ENCODE assay signal across 7 cellular contexts in the genomic region with DNA sequence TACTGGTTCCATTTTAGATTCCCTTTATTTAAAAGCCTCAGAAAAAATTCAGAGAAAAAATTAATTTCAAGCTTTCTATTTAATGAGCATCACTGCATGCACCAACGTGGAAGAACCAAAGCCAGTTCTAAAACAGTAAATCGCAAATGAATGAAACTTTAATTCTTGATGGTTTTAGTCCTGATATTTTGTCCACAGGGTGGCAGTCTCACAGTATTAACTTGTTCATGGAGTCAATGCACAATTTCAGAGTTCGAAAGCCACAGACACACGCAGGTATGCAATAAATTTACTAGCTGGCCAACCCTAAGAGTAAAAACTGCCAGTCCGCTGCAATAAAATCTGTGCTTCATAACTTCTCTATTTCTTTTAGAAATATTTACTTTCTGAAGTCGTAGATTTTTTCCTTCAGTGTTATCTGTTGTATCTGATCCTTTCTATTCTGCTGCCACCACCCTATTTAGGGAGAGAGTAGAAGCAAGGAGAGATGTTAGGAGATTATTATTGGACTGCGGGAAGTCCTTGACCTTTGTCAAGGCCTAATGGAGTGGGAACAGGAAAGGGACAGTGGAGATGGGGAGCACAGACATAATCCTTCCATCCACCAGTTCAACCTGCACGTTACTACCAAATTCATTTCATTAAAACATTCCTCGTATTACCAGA. TPM values are rescaled to one million over a fixed set of nuclear protein-coding genes. Genes with fewer than 3 reads are reported as not detected.
DNase-seq lines count a peak whose midpoint lies in the region; ATAC-seq and TF ChIP-seq lines count a peak whose summit lies in the region.

No MANE protein-coding gene starts in this region.

- H3K4me3 ChIP-seq in DOHH2 (ENCODE audit: low read length) (peak overlapping the region; percentile 62), Peyer's patch (no peak overlapping the region)

- H2AFZ ChIP-seq in H9 (ENCODE audit: low read length) = no peak overlapping the region

- H2BK20ac ChIP-seq in H9 (ENCODE audit: low read depth, low read length, poor library complexity, severe bottlenecking) = no peak overlapping the region

- in situ Hi-C loops in T47D (cut with HindIII; ENCODE audit: low pct_unique_long_range_greater_than_20kb, low sequenced_read_pairs) = no loop called here

- no peak overlapping the region for H2AK5ac ChIP-seq in H9 (ENCODE audit: insufficient read length, low read length)

- H3K36me3 ChIP-seq in DOHH2 (ENCODE audit: control insufficient read depth, low read length) = no peaks in the 10 kb centered on the region; the same call in 1 of the 2 replicates
- peaks cover 0 to 7% (median 0%) of the 10 kb centered on the region in 3 donors for H3K36me3 ChIP-seq in Peyer's patch

- H4K20me1 ChIP-seq in DOHH2 (ENCODE audit: control insufficient read depth, insufficient read depth, low read depth, low read length) = no peaks in the 10 kb centered on the region
- H4K20me1 ChIP-seq in H9 (ENCODE audit: control insufficient read depth, insufficient read depth, insufficient read length) = no peaks in the 10 kb centered on the region

- peaks cover 4 to 9% (median 4%) of the 10 kb centered on the region in 3 experiments; a peak in 6 of 7 replicates for H3K36me3 Mint-ChIP-seq in H9 (ENCODE audit: insufficient read depth in 1 of 3, low read depth in 3 of 3)

- H3K23me2 ChIP-seq in H9 (ENCODE audit: insufficient read length, low read depth, low read length, poor library complexity, severe bottlenecking) = no peaks in the 10 kb centered on the region

- H4K91ac ChIP-seq in H9 (ENCODE audit: insufficient read length, low read depth, low read length) = no peak overlapping the region

- H2BK12ac ChIP-seq in H9 (ENCODE audit: insufficient read length, low read depth, low read length) = no peak overlapping the region

- H3K9me2 ChIP-seq in DOHH2 (replicated peaks; ENCODE audit: control insufficient read depth, low read length) = no peaks in the 10 kb centered on the region

- peaks cover 4% of the 10 kb centered on the region for H3K79me1 ChIP-seq in H9 (ENCODE audit: insufficient read depth, low read depth, low read length, poor library complexity, severe bottlenecking)

- H3K9me3 ChIP-seq in DOHH2 (ENCODE audit: control insufficient read depth, insufficient read depth, low read length) = no peaks in the 10 kb centered on the region
- H3K9me3 ChIP-seq in H9 (ENCODE audit: control insufficient read depth, low read depth, low read length) = peaks cover 1% of the 10 kb centered on the region
- H3K9me3 ChIP-seq in Peyer's patch = no peaks in the 10 kb centered on the region

- no peak overlapping the region for H3K4ac ChIP-seq in H9 (ENCODE audit: low read depth, low read length)

- no peak for ATAC-seq in GM19395 (IDR thresholded peaks at IDR 0.05; ENCODE audit: unreplicated experiment)

- H3K4me1 ChIP-seq in DOHH2 (ENCODE audit: control insufficient read depth, low read length) (peaks cover 92% of the 10 kb centered on the region), H9 (ENCODE audit: insufficient read depth, low read length) (no peaks in the 10 kb centered on the region), Peyer's patch (peaks cover 0 to 70% (median 0%) of the 10 kb centered on the region in 4 donors)

- H3K27ac ChIP-seq in DOHH2 (ENCODE audit: low read depth, low read length) (peak overlapping the region; percentile 65), H9 (ENCODE audit: insufficient read length, low read depth, low read length) (no peak overlapping the region), Peyer's patch (peak overlapping the region in 2 of 4 donors; percentile 25 to 56)

- no peak overlapping the region for H3K14ac ChIP-seq in H9 (ENCODE audit: insufficient read depth, low read length)

- H2BK120ac ChIP-seq in H9 (ENCODE audit: low read depth, low read length, poor library complexity, severe bottlenecking) = no peak overlapping the region

- H3K4me1 Mint-ChIP-seq in H9 = peaks cover 17 to 18% of the 10 kb centered on the region in 2 experiments

- no peaks in the 10 kb centered on the region for H3K27me3 Mint-ChIP-seq in H9 (ENCODE audit: low read depth)

- H3K27me3 ChIP-seq in DOHH2 (ENCODE audit: control insufficient read depth, low read length) (no peaks in the 10 kb centered on the region), H9 (ENCODE audit: insufficient read depth, low read length) (no peaks in the 10 kb centered on the region), Peyer's patch (no peaks in the 10 kb centered on the region)

- H3K79me2 ChIP-seq in DOHH2 (ENCODE audit: control insufficient read depth, low read length) (peaks cover 100% of the 10 kb centered on the region), H9 (ENCODE audit: insufficient read depth, low read length) (no peaks in the 10 kb centered on the region)

- TF ChIP-seq CTCF in DOHH2 (IDR thresholded peaks at IDR 0.05; ENCODE audit: low read depth, low read length, poor library complexity, severe bottlenecking) = peak; percentile 70
- TF ChIP-seq CTCF in H9 (conservative IDR thresholded peaks at IDR 0.05) = peak; percentile 66
- peak; percentile 59 to 75 (median 72) for TF ChIP-seq CTCF in Peyer's patch (IDR thresholded peaks at IDR 0.05)

- no peak overlapping the region for H4K5ac ChIP-seq in H9 (ENCODE audit: insufficient read length, low read depth, low read length)

- H3K9me3 Mint-ChIP-seq in H9 = peaks cover 3 to 4% of the 10 kb centered on the region in 2 experiments; a peak in 4 of 5 replicates

- no peak overlapping the region for H3K9ac ChIP-seq in H9 (ENCODE audit: extremely low read depth, insufficient read length, low read length)

- DNase-seq in H9 = no peak
- DNase-seq in Peyer's patch = peak in 2 of 3 donors; percentile 48 to 69
- DNase-seq in T47D (ENCODE audit: low read depth in 1 of 2, low spot score in 1 of 2) = peak; percentile 3 to 70
- DNase-seq in left kidney (ENCODE audit: low read depth, low spot score) = peak; percentile 78
- DNase-seq in stromal cell of bone marrow (ENCODE audit: low read depth) = peak; percentile 41

- H3F3A ChIP-seq in DOHH2 (ENCODE audit: control insufficient read depth, insufficient read depth) = 0 out of 2 replicates have a peak, but pooled peaks cover 3% of the 10 kb centered on the region

- H3K18ac ChIP-seq in H9 (ENCODE audit: insufficient read length, low read depth, low read length) = no peak overlapping the region

- H3K27ac Mint-ChIP-seq in H9 = no peak overlapping the region; a peak in 1 of 7 replicates

- no peak overlapping the region for H3K23ac ChIP-seq in H9 (ENCODE audit: insufficient read length, low read depth, low read length)

- no peak overlapping the region for H3K56ac ChIP-seq in H9 (ENCODE audit: insufficient read length, low read depth, low read length)

- TF ChIP-seq POLR2A in Peyer's patch (IDR thresholded peaks at IDR 0.05) = no peak

- peak overlapping the region; percentile 72 for H3K4me2 ChIP-seq in DOHH2 (ENCODE audit: low read length)
- no peak overlapping the region for H3K4me2 ChIP-seq in H9 (ENCODE audit: insufficient read depth, insufficient read length, low read length)

- WGBS in H9 (ENCODE audit: extremely low coverage, insufficient read length, low lambda C conversion rate) = 100% methylated on average over 2 of the region's 9 CpGs

- no peak overlapping the region for H3T11ph ChIP-seq in H9 (ENCODE audit: low read length)

- no peak overlapping the region for H2BK5ac ChIP-seq in H9 (ENCODE audit: insufficient read length, low read length)

- no peak overlapping the region for H4K8ac ChIP-seq in H9 (replicated peaks; ENCODE audit: insufficient read length, low read depth, low read length)

- H3K4me3 Mint-ChIP-seq in H9 = no peak overlapping the region

- no peak overlapping the region for H2BK15ac ChIP-seq in H9 (ENCODE audit: low read depth, low read length)

RNA-seq across cellular contexts. Expression of a gene that starts 7.0 kb away (rescaled TPM):
- total RNA-seq in H9 (2021) (7.1 and 7.2 TPM in 2 replicates), Peyer's patch (10 to 100 TPM in 1 of 4 donors, 1 to 10 TPM in 3; 8.4 to 13.2 (median 8.6) TPM)

RNA-seq across cellular contexts. Expression of a gene that starts 35.2 kb away (rescaled TPM):
- 14.8 and 15.5 TPM in 2 replicates for total RNA-seq in H9 (2021)
- total RNA-seq in Peyer's patch = 100 to 1,000 TPM in 2 of 4 donors, 10 to 100 TPM in 2; 77.7 to 145 (median 106) TPM
